ENCODE assay signal across 18 cellular contexts in genomic region chr1:7278827-7279752, GRCh38.
DNase-seq lines count a peak whose midpoint lies in the region; ATAC-seq and TF ChIP-seq lines count a peak whose summit lies in the region.
"Had no signal": no experiment of that assay in that cellular context is flagged by ENCODE, and none has a peak within 500 bp of the region (broad histone marks: within the 10 kb centered on the region; RNA-seq: fewer than 3 reads in every experiment).

No MANE protein-coding gene starts in this region.

- H3K36me3 ChIP-seq in GM23338 (ENCODE audit: insufficient read depth) = no peaks in the 10 kb centered on the region
- H3K36me3 ChIP-seq: brain microvascular endothelial cell, heart left ventricle, prostate gland had no signal

- H3K4me1 ChIP-seq in GM23338 (ENCODE audit: insufficient read depth) = peaks cover 14% of the 10 kb centered on the region
- H3K4me1 ChIP-seq: heart left ventricle, prostate gland had no signal

- no peak overlapping the region for H3K27ac ChIP-seq in GM23338 (ENCODE audit: low read depth)
- H3K27ac ChIP-seq: brain microvascular endothelial cell, dorsolateral prefrontal cortex, heart left ventricle, prostate gland had no signal

- H3K4me3 Mint-ChIP-seq in GM23338 (no peak overlapping the region), neural crest cell (no peak overlapping the region), T-helper 17 cell (no peak overlapping the region)
- H3K4me3 Mint-ChIP-seq: activated naive CD8-positive, alpha-beta T cell treated with anti-CD3 and anti-CD28 coated beads, Interleukin-2, amount 50 U/mL, for 24 hours; immature natural killer cell had no signal

- no peaks in the 10 kb centered on the region for H3K9me3 ChIP-seq in T-helper 17 cell (ENCODE audit: control insufficient read depth, low read length, poor library complexity, severe bottlenecking)
- H3K9me3 ChIP-seq: prostate gland had no signal

- H3K4me2 ChIP-seq in GM23338 = peak overlapping the region; percentile 21; the same call in 1 of the 2 replicates
- H3K4me2 ChIP-seq: smooth muscle cell had no signal

- H3K4me1 Mint-ChIP-seq in GM23338 (peaks cover 37% of the 10 kb centered on the region), neural crest cell (no peaks in the 10 kb centered on the region), T-helper 17 cell (peaks cover 2% of the 10 kb centered on the region)
- H3K4me1 Mint-ChIP-seq: activated naive CD8-positive, alpha-beta T cell treated with anti-CD3 and anti-CD28 coated beads, Interleukin-2, amount 50 U/mL, for 24 hours; immature natural killer cell had no signal

- DNase-seq in GM23338 (ENCODE audit: low spot score) (no peak), NCI-H2171 (lab: John Stamatoyannopoulos, UW) (peak; percentile 62), cerebellum (ENCODE audit: low spot score) (peak; percentile 28), neural crest cell (ENCODE audit: low read depth, low spot score) (no peak), T-helper 17 cell (no peak), SW480 (ENCODE audit: low spot score) (no peak)
- DNase-seq: activated CD4-positive, alpha-beta T cell treated with anti-CD3 and anti-CD28 coated beads for 48 hours; activated naive CD8-positive, alpha-beta T cell treated with anti-CD3 and anti-CD28 coated beads, Interleukin-2, amount 50 U/mL, for 24 hours; brain microvascular endothelial cell; Calu3; GF-D8; heart left ventricle; immature natural killer cell; stimulated activated CD8-positive, alpha-beta memory T cell treated with anti-CD3 and anti-CD28 coated beads, Interleukin-4, amount 100 ng/mL, for 48 hours had no signal

- no peaks in the 10 kb centered on the region for H3K79me2 ChIP-seq in GM23338 (replicated peaks; ENCODE audit: insufficient read depth)

- no peak overlapping the region for H3K4me3 ChIP-seq in GM23338
- H3K4me3 ChIP-seq: dorsolateral prefrontal cortex, heart left ventricle, prostate gland, smooth muscle cell had no signal

- H3K27me3 ChIP-seq in GM23338 (ENCODE audit: insufficient read depth) = no peaks in the 10 kb centered on the region
- H3K27me3 ChIP-seq: brain microvascular endothelial cell, dorsolateral prefrontal cortex, heart left ventricle had no signal

- H3K9me3 Mint-ChIP-seq in GM23338 = no peaks in the 10 kb centered on the region; the same call in 1 of the 3 replicates
- H3K9me3 Mint-ChIP-seq in neural crest cell = peaks cover 6% of the 10 kb centered on the region

- H3K9me2 ChIP-seq in GM23338 (ENCODE audit: insufficient read depth) = no peaks in the 10 kb centered on the region; the same call in 1 of the 2 replicates

- no peaks in the 10 kb centered on the region for H4K20me1 ChIP-seq in GM23338 (replicated peaks; ENCODE audit: insufficient read depth)

- H2AFZ ChIP-seq in GM23338 = 0 out of 2 replicates have a peak overlapping the region, but pooled peaks have one; percentile 38

- H3K27me3 Mint-ChIP-seq in GM23338 (ENCODE audit: insufficient read depth, low read depth, poor library complexity) (peaks cover 6% of the 10 kb centered on the region), neural crest cell (ENCODE audit: low read depth) (no peaks in the 10 kb centered on the region), T-helper 17 cell (peaks cover 46% of the 10 kb centered on the region)

- no peak for ATAC-seq in GM23338
- ATAC-seq in T-helper 17 cell = no peak
- ATAC-seq in HG03108 (IDR thresholded peaks at IDR 0.05; ENCODE audit: unreplicated experiment) = no peak
- ATAC-seq: activated naive CD8-positive, alpha-beta T cell treated with anti-CD3 and anti-CD28 coated beads, Interleukin-2, amount 50 U/mL, for 24 hours; heart left ventricle had no signal

- H3K36me3 Mint-ChIP-seq in GM23338 (ENCODE audit: low read depth) = no peaks in the 10 kb centered on the region
- no peaks in the 10 kb centered on the region for H3K36me3 Mint-ChIP-seq in neural crest cell (ENCODE audit: low read depth)
- H3K36me3 Mint-ChIP-seq in T-helper 17 cell (ENCODE audit: low read depth) = peaks cover 2% of the 10 kb centered on the region
- H3K36me3 Mint-ChIP-seq: immature natural killer cell had no signal

- TF ChIP-seq CTCF in GM23338 (conservative IDR thresholded peaks at IDR 0.05; ENCODE audit: low read depth in 2 of 2) (no peak), neural crest cell (conservative IDR thresholded peaks at IDR 0.05) (no peak)

- H3K27ac Mint-ChIP-seq in GM23338 (peak overlapping the region; percentile 15), neural crest cell (ENCODE audit: unreplicated experiment) (peak overlapping the region; percentile 1), T-helper 17 cell (no peak overlapping the region)
- H3K27ac Mint-ChIP-seq: activated naive CD8-positive, alpha-beta T cell treated with anti-CD3 and anti-CD28 coated beads, Interleukin-2, amount 50 U/mL, for 24 hours; immature natural killer cell had no signal

- no peaks in the 10 kb centered on the region for H3F3A ChIP-seq in GM23338 (replicated peaks; ENCODE audit: low read depth)

TF ChIP-seq in GM23338, 12 proteins besides CTCF, POLR2A, EP300 and RAD21 (continues in another document):
- TF ChIP-seq CREB1 (CRISPR knock-in tag; IDR thresholded peaks at IDR 0.05; ENCODE audit: low read depth) = no peak
- no peak for TF ChIP-seq ZNF331 (CRISPR knock-in tag; IDR thresholded peaks at IDR 0.05; ENCODE audit: low read depth)
- TF ChIP-seq JUNB (IDR thresholded peaks at IDR 0.05; ENCODE audit: unreplicated experiment) = no peak
- TF ChIP-seq ZNF114 (CRISPR knock-in tag; IDR thresholded peaks at IDR 0.05) = no peak
- no peak for TF ChIP-seq STAT1 (IDR thresholded peaks at IDR 0.05; ENCODE audit: unreplicated experiment)
- no peak for TF ChIP-seq POLR2AphosphoS5 (IDR thresholded peaks at IDR 0.05; ENCODE audit: low read depth)
- no peak for TF ChIP-seq NANOG (IDR thresholded peaks at IDR 0.05; ENCODE audit: borderline replicate concordance)
- no peak for TF ChIP-seq EZH2 (IDR thresholded peaks at IDR 0.05; ENCODE audit: low read depth, unreplicated experiment)
- no peak for TF ChIP-seq ETS1 (IDR thresholded peaks at IDR 0.05)
- no peak for TF ChIP-seq REST (IDR thresholded peaks at IDR 0.05; ENCODE audit: unreplicated experiment)
- no peak for TF ChIP-seq EZH2phosphoT487 (IDR thresholded peaks at IDR 0.05; ENCODE audit: unreplicated experiment)

Comparison
In these comparisons a context has a peak if more than half of its experiments do, and no peak if none do; other contexts are left out.
1. DNase-seq: peak in NCI-H2171 (single experiment) and cerebellum (single experiment); none in GM23338 (single experiment), neural crest cell (single experiment), T-helper 17 cell (0 of 3) and SW480 (single experiment).